20 cellular contexts compared by ENCODE assay signal in the genomic region with DNA sequence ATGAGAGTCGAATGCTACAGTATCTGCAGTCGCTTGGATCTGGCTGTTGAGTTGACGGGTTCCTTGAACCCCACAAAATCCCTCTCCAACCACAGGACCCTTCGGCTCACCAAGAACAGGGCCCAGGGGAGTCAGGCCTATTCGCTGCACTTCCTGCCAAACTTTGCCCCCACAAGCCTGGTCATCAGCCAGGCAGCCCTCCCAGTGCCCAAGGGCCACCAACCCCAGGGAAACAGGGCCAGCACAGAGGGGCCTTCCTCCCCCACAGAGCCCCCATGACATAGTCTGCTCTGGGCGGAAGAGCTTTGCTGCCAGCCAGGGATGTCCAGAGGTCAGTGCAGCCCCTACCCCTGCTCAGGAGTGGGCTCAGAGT. TPM values are rescaled to one million over a fixed set of nuclear protein-coding genes. Genes with fewer than 3 reads are reported as not detected.
"Had no signal": no experiment of that assay in that cellular context is flagged by ENCODE, and none has a peak within 500 bp of the region (broad histone marks: within the 10 kb centered on the region; RNA-seq: fewer than 3 reads in every experiment).

No MANE protein-coding gene starts in this region.

- ATAC-seq: activated CD8-positive, alpha-beta T cell treated with anti-CD3 and anti-CD28 coated beads for 36 hours; gastrocnemius medialis; heart left ventricle; sciatic nerve; stimulated activated naive B cell treated with anti-CD40 and anti-IgM and Interleukin-4, amounts not matched to agents 10 μg/mL and 1 μg/mL and 100 μg/mL, for 72 hours had no signal

- DNase-seq: activated CD4-positive, alpha-beta T cell treated with anti-CD3 and anti-CD28 coated beads, Interleukin-2, amount 10 ng/mL, durations not matched to agents 24 days and 14 days; activated CD8-positive, alpha-beta T cell treated with anti-CD3 and anti-CD28 coated beads for 36 hours; activated naive CD4-positive, alpha-beta T cell treated with anti-CD3 and anti-CD28 coated beads for 36 hours; activated T-cell treated with anti-CD3 and anti-CD28 coated beads, Interleukin-2, amount 50 U/mL, for 1 hour; cerebellar nuclear complex; cortex of kidney; gastrocnemius medialis; kidney glomerular epithelial cell; occipital lobe; stimulated activated naive B cell treated with anti-CD40 and anti-IgM and Interleukin-4, amounts not matched to agents 10 μg/mL and 1 μg/mL and 100 μg/mL, for 72 hours; T1000 had no signal

- H3K9me3 Mint-ChIP-seq: activated CD4-positive, alpha-beta T cell treated with anti-CD3 and anti-CD28 coated beads, Interleukin-2, amount 10 ng/mL, durations not matched to agents 24 days and 14 days; activated CD8-positive, alpha-beta T cell treated with anti-CD3 and anti-CD28 coated beads for 36 hours; activated naive CD4-positive, alpha-beta T cell treated with anti-CD3 and anti-CD28 coated beads for 36 hours; activated T-helper 2 cell treated with anti-CD3 and anti-CD28 coated beads, Interferon-gamma antibody, Interleukin-2, Interleukin-4, amounts not matched to agents 10 μg/mL and 5 μg/mL and 100 μg/mL, durations not matched to agents 14 hours and 24 hours and 36 hours; stimulated activated naive B cell treated with anti-CD40 and anti-IgM and Interleukin-4, amounts not matched to agents 10 μg/mL and 1 μg/mL and 100 μg/mL, for 72 hours had no signal

- H3K9me3 ChIP-seq: gastrocnemius medialis, prostate gland, upper lobe of left lung had no signal

- H3K36me3 Mint-ChIP-seq: stimulated activated naive B cell treated with anti-CD40 and anti-IgM and Interleukin-4, amounts not matched to agents 10 μg/mL and 1 μg/mL and 100 μg/mL, for 72 hours had no signal

- H3K36me3 ChIP-seq: gastrocnemius medialis, heart left ventricle, prostate gland, thoracic aorta, upper lobe of left lung had no signal

- H3K27ac ChIP-seq: gastrocnemius medialis, prostate gland, thoracic aorta, upper lobe of left lung had no signal

- H3K4me3 Mint-ChIP-seq: activated CD4-positive, alpha-beta T cell treated with anti-CD3 and anti-CD28 coated beads, Interleukin-2, amount 10 ng/mL, durations not matched to agents 24 days and 14 days; activated CD8-positive, alpha-beta T cell treated with anti-CD3 and anti-CD28 coated beads for 36 hours; activated naive CD4-positive, alpha-beta T cell treated with anti-CD3 and anti-CD28 coated beads for 36 hours; nephron; stimulated activated naive B cell treated with anti-CD40 and anti-IgM and Interleukin-4, amounts not matched to agents 10 μg/mL and 1 μg/mL and 100 μg/mL, for 72 hours had no signal

- H3K27ac Mint-ChIP-seq: activated CD4-positive, alpha-beta T cell treated with anti-CD3 and anti-CD28 coated beads, Interleukin-2, amount 10 ng/mL, durations not matched to agents 24 days and 14 days; activated CD8-positive, alpha-beta T cell treated with anti-CD3 and anti-CD28 coated beads for 36 hours; activated naive CD4-positive, alpha-beta T cell treated with anti-CD3 and anti-CD28 coated beads for 36 hours; activated T-helper 2 cell treated with anti-CD3 and anti-CD28 coated beads, Interferon-gamma antibody, Interleukin-2, Interleukin-4, amounts not matched to agents 10 μg/mL and 5 μg/mL and 100 μg/mL, durations not matched to agents 14 hours and 24 hours and 36 hours; stimulated activated naive B cell treated with anti-CD40 and anti-IgM and Interleukin-4, amounts not matched to agents 10 μg/mL and 1 μg/mL and 100 μg/mL, for 72 hours had no signal

- H3K4me3 ChIP-seq: gastrocnemius medialis, heart left ventricle, prostate gland, thoracic aorta, upper lobe of left lung had no signal

- H3K4me1 Mint-ChIP-seq: activated CD4-positive, alpha-beta T cell treated with anti-CD3 and anti-CD28 coated beads, Interleukin-2, amount 10 ng/mL, durations not matched to agents 24 days and 14 days had no signal

- H3K4me1 ChIP-seq: gastrocnemius medialis, prostate gland, upper lobe of left lung had no signal

RNA-seq across cellular contexts. Expression of gene NTSR1, which starts 53.1 kb away (rescaled TPM):
- total RNA-seq: activated CD4-positive, alpha-beta T cell treated with anti-CD3 and anti-CD28 coated beads, Interleukin-2, amount 10 ng/mL, durations not matched to agents 24 days and 14 days; activated CD8-positive, alpha-beta T cell treated with anti-CD3 and anti-CD28 coated beads for 36 hours; activated naive CD4-positive, alpha-beta T cell treated with anti-CD3 and anti-CD28 coated beads for 36 hours; activated T-helper 2 cell treated with anti-CD3 and anti-CD28 coated beads, Interferon-gamma antibody, Interleukin-2, Interleukin-4, amounts not matched to agents 10 μg/mL and 5 μg/mL and 100 μg/mL, durations not matched to agents 14 hours and 24 hours and 36 hours; mesenteric fat pad; T-helper 1 cell treated with Interleukin-12 subunit alpha and Interleukin-12 subunit beta and Interleukin-4 antibody, amounts not matched to agents 30 ng/mL and 1 ng/mL, for 36 hours; thoracic aorta had no signal

RNA-seq across cellular contexts. Expression of gene COL9A3, which starts 55.1 kb away (rescaled TPM):
- total RNA-seq: activated CD4-positive, alpha-beta T cell treated with anti-CD3 and anti-CD28 coated beads, Interleukin-2, amount 10 ng/mL, durations not matched to agents 24 days and 14 days; activated CD8-positive, alpha-beta T cell treated with anti-CD3 and anti-CD28 coated beads for 36 hours; activated naive CD4-positive, alpha-beta T cell treated with anti-CD3 and anti-CD28 coated beads for 36 hours had no signal
